Comparison of ENCODE assay signal across 11 cellular contexts in the genomic region with DNA sequence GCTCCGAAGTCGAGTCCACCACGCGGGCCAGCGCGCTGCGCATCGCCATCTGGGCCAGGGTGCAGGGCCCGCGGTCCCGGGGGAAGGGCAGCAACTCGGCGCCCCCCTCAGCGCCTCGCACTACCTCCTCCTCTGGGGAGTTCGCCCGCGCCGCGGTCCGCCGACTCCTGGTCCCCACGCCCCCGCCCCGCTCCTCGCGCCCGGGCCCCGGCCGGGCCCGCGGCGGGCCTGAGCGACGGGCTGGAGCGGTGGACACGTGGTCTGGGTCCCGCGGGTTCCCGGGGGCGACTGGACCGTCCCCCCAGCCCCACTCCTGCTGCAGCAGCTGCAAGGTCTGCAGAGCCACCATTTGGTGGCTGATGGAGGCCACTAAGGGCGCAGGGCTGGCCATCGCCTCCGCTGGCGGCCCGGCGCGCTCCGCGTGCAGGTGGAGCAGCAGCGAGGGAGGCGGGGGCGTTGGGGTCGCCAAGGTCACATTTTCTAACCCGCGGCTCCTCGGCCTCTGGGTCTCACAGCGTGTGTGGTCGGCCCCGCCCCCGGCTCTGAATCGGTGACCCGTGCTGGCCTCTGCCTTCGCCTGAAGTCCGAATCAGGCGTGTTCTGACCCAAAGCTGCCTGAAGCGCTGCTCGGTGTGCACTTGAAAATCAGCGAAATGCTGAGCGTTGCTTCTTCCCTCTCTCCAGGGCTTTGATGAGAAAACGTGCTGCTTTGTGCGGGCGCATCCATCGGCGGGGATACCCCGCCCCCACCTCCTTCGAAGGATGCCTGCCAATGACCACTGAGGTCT. TPM values are rescaled to one million over a fixed set of nuclear protein-coding genes. Genes with fewer than 3 reads are reported as not detected.
DNase-seq lines count a peak whose midpoint lies in the region; ATAC-seq and TF ChIP-seq lines count a peak whose summit lies in the region.
"Had no signal": no experiment of that assay in that cellular context is flagged by ENCODE, and none has a peak within 500 bp of the region (broad histone marks: within the 10 kb centered on the region; RNA-seq: fewer than 3 reads in every experiment).

A gene (minus strand): TSS at position 437 of the 788 bp plus-strand sequence. CDS start 46 bp downstream, at position 391.

- H3K4me1 ChIP-seq in HUES6 (ENCODE audit: control insufficient read depth, insufficient read depth, low read length) (peaks cover 11% of the 10 kb centered on the region), left lung (peaks cover 8 to 13% of the 10 kb centered on the region in 2 donors)

- intact Hi-C loops in dendritic cell treated with granulocyte-macrophage colony-stimulating factor and Interleukin-4, amounts not matched to agents 40 ng/mL and 50 ng/mL, for 4 days (cut with micrococcal nuclease), result no loop called here
- intact Hi-C loops in left lung (cut with DNase I), result no loop called here

- no peak within 1 kb of the TSS for H3K27ac Mint-ChIP-seq in dendritic cell treated with granulocyte-macrophage colony-stimulating factor and Interleukin-4, amounts not matched to agents 40 ng/mL and 50 ng/mL, for 4 days

- H3K27me3 Mint-ChIP-seq in dendritic cell treated with granulocyte-macrophage colony-stimulating factor and Interleukin-4, amounts not matched to agents 40 ng/mL and 50 ng/mL, for 4 days, result peaks cover 49% of the 10 kb centered on the region

- peaks cover 17% of the 10 kb centered on the region for H3K4me1 Mint-ChIP-seq in dendritic cell treated with granulocyte-macrophage colony-stimulating factor and Interleukin-4, amounts not matched to agents 40 ng/mL and 50 ng/mL, for 4 days (ENCODE audit: low read depth)

- no peaks in the 10 kb centered on the region for H3K36me3 Mint-ChIP-seq in dendritic cell treated with granulocyte-macrophage colony-stimulating factor and Interleukin-4, amounts not matched to agents 40 ng/mL and 50 ng/mL, for 4 days (ENCODE audit: low read depth)

- H3K9me3 ChIP-seq in HUES6 (ENCODE audit: control insufficient read depth, insufficient read depth, low read depth, low read length), result no peaks in the 10 kb centered on the region
- H3K9me3 ChIP-seq in left lung, result no peaks in the 10 kb centered on the region

- H3K9ac ChIP-seq in HUES6 (ENCODE audit: low read length), result no peak within 1 kb of the TSS

- ATAC-seq in left lung, result peak; percentile 27

- no peaks in the 10 kb centered on the region for H3K36me3 ChIP-seq in HUES6 (ENCODE audit: control insufficient read depth, insufficient read depth, low read length)
- no peaks in the 10 kb centered on the region for H3K36me3 ChIP-seq in left lung

- peak in 1 of 2 donors; percentile 78 for DNase-seq in left lung
- no peak for DNase-seq in T1000 (lab: John Stamatoyannopoulos, UW)
- DNase-seq in AG08396 (ENCODE audit: low spot score), result no peak
- DNase-seq in activated T-cell treated with anti-CD3 and anti-CD28 coated beads, Interleukin-2, amount 50 U/mL, for 1 hour, result no peak
- no peak for DNase-seq in AG20443 (ENCODE audit: low spot score)
- DNase-seq: activated CD4-positive, alpha-beta T cell treated with anti-CD3 and anti-CD28 coated beads, Interleukin-2, amount 50 U/mL, for 4 hours; DMS 273 treated with DMSO at 0.1 percent for 48 hours had no signal

- no peaks in the 10 kb centered on the region for H3K9me3 Mint-ChIP-seq in dendritic cell treated with granulocyte-macrophage colony-stimulating factor and Interleukin-4, amounts not matched to agents 40 ng/mL and 50 ng/mL, for 4 days

- peaks cover 40% of the 10 kb centered on the region for H3K27me3 ChIP-seq in HUES6 (ENCODE audit: control insufficient read depth, insufficient read depth, low read length)
- H3K27me3 ChIP-seq in left lung, result peaks cover 16 to 22% of the 10 kb centered on the region in 2 donors

- H3K4me3 ChIP-seq in HUES6 (ENCODE audit: low read depth, low read length) (peak within 1 kb of the TSS; percentile 64), left lung (peak within 1 kb of the TSS in 1 of 2 donors; percentile 24), skin epidermis (peak within 1 kb of the TSS in 5 of 7 experiments; percentile 0 to 23 (median 9))

- H3K4me3 Mint-ChIP-seq in dendritic cell treated with granulocyte-macrophage colony-stimulating factor and Interleukin-4, amounts not matched to agents 40 ng/mL and 50 ng/mL, for 4 days, result peak within 1 kb of the TSS; percentile 48

- TF ChIP-seq CTCF in left lung (IDR thresholded peaks at IDR 0.05), result no peak

- H3K27ac ChIP-seq in HUES6 (ENCODE audit: low read depth, low read length), result no peak within 1 kb of the TSS
- H3K27ac ChIP-seq in left lung, result no peak within 1 kb of the TSS
- H3K27ac ChIP-seq in skin epidermis, result no peak within 1 kb of the TSS

RNA-seq across cellular contexts. Expression of the gene that starts here (rescaled TPM):
- total RNA-seq in left lung, result 1 to 10 TPM in 1 of 2 donors, under 1 TPM in 1; 0.23 to 1.9 TPM
- total RNA-seq: M059J had no signal
